ENCODE assay signal across 10 cellular contexts in the genomic region with DNA sequence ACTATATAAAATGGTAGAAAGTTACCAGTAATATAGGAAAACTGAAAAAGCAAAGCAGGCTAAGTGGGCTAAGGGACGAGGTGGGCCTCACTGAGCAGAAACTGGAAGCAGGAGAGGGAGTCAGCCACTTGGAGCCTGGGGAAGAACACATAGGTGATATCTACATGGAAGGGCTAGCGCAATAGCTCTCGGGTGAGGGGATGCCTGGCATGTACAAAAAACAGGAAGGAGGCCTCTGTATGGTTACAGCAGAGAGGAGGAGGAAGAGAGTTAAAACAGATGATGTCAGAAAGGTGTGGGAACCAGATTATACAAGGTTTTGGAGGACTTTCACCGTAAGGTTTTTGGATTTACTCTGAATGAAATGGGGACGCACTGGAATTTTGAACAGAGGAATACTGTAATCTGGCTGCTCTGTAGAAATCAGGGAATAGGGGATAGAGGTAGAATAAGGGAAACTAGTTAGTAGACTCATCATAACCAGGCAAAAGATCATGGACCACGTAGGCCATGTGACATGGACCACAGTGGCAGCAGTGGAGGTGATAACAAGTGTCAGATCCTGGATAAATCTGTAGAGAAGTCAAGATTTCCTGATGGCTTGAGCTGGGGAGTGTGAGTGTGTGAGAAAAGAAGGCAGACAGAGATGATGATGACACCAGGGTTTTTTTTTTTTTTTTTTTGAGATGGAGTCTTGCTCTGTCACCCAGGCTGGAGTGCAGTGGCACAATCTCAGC. TPM values are rescaled to one million over a fixed set of nuclear protein-coding genes. Genes with fewer than 3 reads are reported as not detected.
A peak's percentile ranks its signal among the peaks of the same experiment; 100 is the strongest.
DNase-seq lines count a peak whose midpoint lies in the region; ATAC-seq and TF ChIP-seq lines count a peak whose summit lies in the region.
"Had no signal": no experiment of that assay in that cellular context is flagged by ENCODE, and none has a peak within 500 bp of the region (broad histone marks: within the 10 kb centered on the region; RNA-seq: fewer than 3 reads in every experiment).

No MANE protein-coding gene starts in this region.

- CTCF ChIA-PET in CD4-positive, alpha-beta memory T cell (lab: Charles Lee; ENCODE audit: partially characterized antibody) = interaction anchor here (1.3 to 1.5 kb wide), 5 partner anchors 14 to 104 kb away, joined by 3 to 4 read pairs (median 3); a partner anchor contains a TSS
- CTCF ChIA-PET in activated CD4-positive, alpha-beta memory T cell treated with anti-CD3 and anti-CD28 coated beads for 36 hours (lab: Charles Lee) = interaction anchor here (0.6 to 1.8 kb wide), 5 partner anchors 26 to 105 kb away, joined by 3 to 5 read pairs (median 4); no protein-coding TSS in a partner anchor

- POLR2A ChIA-PET in CD4-positive, alpha-beta memory T cell (lab: Charles Lee; ENCODE audit: partially characterized antibody) = interaction anchor here (0.7 to 4.7 kb wide), 19 partner anchors 9 to 122 kb away, joined by 3 to 24 read pairs (median 4); a partner anchor contains a TSS
- POLR2A ChIA-PET in activated CD4-positive, alpha-beta memory T cell treated with anti-CD3 and anti-CD28 coated beads for 36 hours (lab: Charles Lee) = interaction anchor here (0.6 to 7.2 kb wide), 7 partner anchors 29 to 102 kb away, joined by 3 to 55 read pairs (median 10); no protein-coding TSS in a partner anchor

- H3K27me3 Mint-ChIP-seq in CD4-positive, alpha-beta memory T cell = no peaks in the 10 kb centered on the region
- H3K27me3 Mint-ChIP-seq in activated CD4-positive, alpha-beta memory T cell treated with anti-CD3 and anti-CD28 coated beads for 36 hours = no peaks in the 10 kb centered on the region

- peaks cover 0 to 3% (median 0%) of the 10 kb centered on the region in 8 donors for H3K9me3 Mint-ChIP-seq in CD4-positive, alpha-beta memory T cell
- H3K9me3 Mint-ChIP-seq in activated CD4-positive, alpha-beta memory T cell treated with anti-CD3 and anti-CD28 coated beads for 36 hours = no peaks in the 10 kb centered on the region

- peak; percentile 72 for ATAC-seq in mucosa of descending colon
- no peak for ATAC-seq in HG02678 (IDR thresholded peaks at IDR 0.05; ENCODE audit: unreplicated experiment)

- peak overlapping the region; percentile 93 to 99 (median 96) for H3K27ac Mint-ChIP-seq in CD4-positive, alpha-beta memory T cell
- H3K27ac Mint-ChIP-seq in activated CD4-positive, alpha-beta memory T cell treated with anti-CD3 and anti-CD28 coated beads for 36 hours = peak overlapping the region; percentile 92

- H3K27ac ChIP-seq in CD4-positive, alpha-beta memory T cell (ENCODE audit: low read depth, low read length) = peak overlapping the region; percentile 73

- H3K4me1 ChIP-seq in CD4-positive, alpha-beta memory T cell (ENCODE audit: insufficient read depth, low read length) = peaks cover 70% of the 10 kb centered on the region
- peaks cover 7% of the 10 kb centered on the region for H3K4me1 ChIP-seq in mucosa of descending colon (ENCODE audit: low read depth)

- DNase-seq in CD4-positive, alpha-beta memory T cell = peak; percentile 55 to 79 (median 60)
- DNase-seq in Kasumi-1 (lab: John Stamatoyannopoulos, UW) (peak; percentile 34 to 35), mucosa of descending colon (no peak), kidney glomerular epithelial cell (lab: John Stamatoyannopoulos, UW) (no peak), HCEC 1CT (no peak)
- DNase-seq in activated CD4-positive, alpha-beta memory T cell treated with anti-CD3 and anti-CD28 coated beads for 36 hours = no peak
- no peak for DNase-seq in NK-92 treated with Interleukin-12 subunit alpha and Interleukin-12 subunit beta, amount 100 ng/mL, for 24 hours (lab: John Stamatoyannopoulos, UW)
- DNase-seq: DMS79, SW 1271 had no signal

- TF ChIP-seq CTCF in mucosa of descending colon (IDR thresholded peaks at IDR 0.05) = no peak

- H3K36me3 Mint-ChIP-seq in CD4-positive, alpha-beta memory T cell = peaks cover 24 to 47% of the 10 kb centered on the region in 2 donors
- H3K36me3 Mint-ChIP-seq in activated CD4-positive, alpha-beta memory T cell treated with anti-CD3 and anti-CD28 coated beads for 36 hours = peaks cover 38% of the 10 kb centered on the region

- no peaks in the 10 kb centered on the region for H3K27me3 ChIP-seq in CD4-positive, alpha-beta memory T cell (ENCODE audit: insufficient read depth, low read length)

- peak overlapping the region in 1 of 2 donors; percentile 0 for H3K4me3 ChIP-seq in CD4-positive, alpha-beta memory T cell (ENCODE audit: low read length in 2 of 2)
- no peak overlapping the region for H3K4me3 ChIP-seq in mucosa of descending colon

- H3K4me1 Mint-ChIP-seq in CD4-positive, alpha-beta memory T cell = peaks cover 49 to 81% (median 64%) of the 10 kb centered on the region in 4 donors
- peaks cover 76% of the 10 kb centered on the region for H3K4me1 Mint-ChIP-seq in activated CD4-positive, alpha-beta memory T cell treated with anti-CD3 and anti-CD28 coated beads for 36 hours (ENCODE audit: low read depth)

- peak overlapping the region; percentile 54 to 89 (median 76) for H3K4me3 Mint-ChIP-seq in CD4-positive, alpha-beta memory T cell
- H3K4me3 Mint-ChIP-seq in activated CD4-positive, alpha-beta memory T cell treated with anti-CD3 and anti-CD28 coated beads for 36 hours = peak overlapping the region; percentile 43

- H3K9me3 ChIP-seq in CD4-positive, alpha-beta memory T cell (ENCODE audit: control insufficient read depth in 1 of 2, low read length in 2 of 2) = no peaks in the 10 kb centered on the region
- H3K9me3 ChIP-seq in mucosa of descending colon = no peaks in the 10 kb centered on the region

- peaks cover 10% of the 10 kb centered on the region for H3K36me3 ChIP-seq in CD4-positive, alpha-beta memory T cell (ENCODE audit: insufficient read depth, low read length)
- H3K36me3 ChIP-seq in mucosa of descending colon (ENCODE audit: low read depth) = no peaks in the 10 kb centered on the region

- intact Hi-C loops in CD4-positive, alpha-beta memory T cell (cut with micrococcal nuclease) = no loop called here
- intact Hi-C loops in activated CD4-positive, alpha-beta memory T cell treated with anti-CD3 and anti-CD28 coated beads for 36 hours (cut with micrococcal nuclease) = no loop called here
- intact Hi-C loops in mucosa of descending colon (cut with DNase I, micrococcal nuclease) = no loop called here

RNA-seq across cellular contexts. Expression of a gene that starts 52.6 kb away (rescaled TPM):
- 100 to 1,000 TPM; 197 to 202 TPM for total RNA-seq in CD4-positive, alpha-beta memory T cell
- polyA plus RNA-seq in CD4-positive, alpha-beta memory T cell = 100 to 1,000 TPM; 143 to 165 TPM
- total RNA-seq in activated CD4-positive, alpha-beta memory T cell treated with anti-CD3 and anti-CD28 coated beads for 36 hours = 100 to 1,000 TPM; 215 to 228 TPM
- 100 to 1,000 TPM in 1 of 3 donors, 10 to 100 TPM in 2; 40.9 to 176 (median 42.0) TPM for total RNA-seq in mucosa of descending colon

Comparison
In these comparisons a context has a peak if more than half of its experiments do, and no peak if none do; other contexts are left out.
1. DNase-seq: peak in CD4-positive, alpha-beta memory T cell (5 of 5) and Kasumi-1 (2 of 2); none in activated CD4-positive, alpha-beta memory T cell treated with anti-CD3 and anti-CD28 coated beads for 36 hours (single experiment), mucosa of descending colon (0 of 3), NK-92 treated with Interleukin-12 subunit alpha and Interleukin-12 subunit beta, amount 100 ng/mL, for 24 hours (single experiment), kidney glomerular epithelial cell (single experiment) and HCEC 1CT (single experiment).